Comparison of ENCODE assay signal across 21 cellular contexts in the genomic region with DNA sequence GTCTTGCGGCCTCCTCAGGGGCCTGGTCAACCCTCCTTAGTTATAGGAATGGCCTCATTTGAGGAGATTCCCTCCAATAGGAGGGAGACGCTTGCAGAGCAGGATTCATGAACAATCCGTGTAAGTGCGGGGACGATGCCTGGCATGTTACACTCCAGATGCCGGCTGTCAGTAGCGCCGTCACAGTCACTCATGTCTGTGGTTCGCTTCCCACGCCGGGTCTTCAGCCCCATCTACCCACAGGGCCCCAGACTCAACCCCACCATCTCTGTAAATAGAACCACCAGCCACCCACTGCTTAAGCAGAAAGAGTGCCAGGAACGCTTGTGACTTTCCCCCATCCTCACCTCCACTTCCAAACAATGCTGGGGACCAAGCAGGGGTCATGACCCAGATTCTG.
"Had no signal": no experiment of that assay in that cellular context is flagged by ENCODE, and none has a peak within 500 bp of the region (broad histone marks: within the 10 kb centered on the region; RNA-seq: fewer than 3 reads in every experiment).

No MANE protein-coding gene starts in this region.

- H3K4me3 Mint-ChIP-seq: dendritic cell treated with granulocyte-macrophage colony-stimulating factor and Interleukin-4, amounts not matched to agents 40 ng/mL and 50 ng/mL, for 4 days; memory B cell; natural killer cell treated with Interleukin-12 subunit alpha and Interleukin-12 subunit beta and Interleukin-15 and Interleukin-18, amount 100 ng/mL, for 72 hours had no signal

- ATAC-seq: heart left ventricle; left lobe of liver; lower lobe of right lung; natural killer cell treated with Interleukin-12 subunit alpha and Interleukin-12 subunit beta and Interleukin-15 and Interleukin-18, amount 100 ng/mL, for 72 hours; psoas muscle; right lobe of liver had no signal

- H3K9me3 Mint-ChIP-seq: dendritic cell treated with granulocyte-macrophage colony-stimulating factor and Interleukin-4, amounts not matched to agents 40 ng/mL and 50 ng/mL, for 4 days; memory B cell; natural killer cell treated with Interleukin-12 subunit alpha and Interleukin-12 subunit beta and Interleukin-15 and Interleukin-18, amount 100 ng/mL, for 72 hours had no signal

- H3K36me3 Mint-ChIP-seq: natural killer cell treated with Interleukin-12 subunit alpha and Interleukin-12 subunit beta and Interleukin-15 and Interleukin-18, amount 100 ng/mL, for 72 hours had no signal

- H3K27ac Mint-ChIP-seq: dendritic cell treated with granulocyte-macrophage colony-stimulating factor and Interleukin-4, amounts not matched to agents 40 ng/mL and 50 ng/mL, for 4 days; memory B cell; natural killer cell treated with Interleukin-12 subunit alpha and Interleukin-12 subunit beta and Interleukin-15 and Interleukin-18, amount 100 ng/mL, for 72 hours had no signal

- FAIRE-seq: colon, endothelial cell of umbilical vein, islet of Langerhans, urothelium cell line had no signal

- DNase-seq: erythroblast; foreskin melanocyte; hypothalamus; lower lobe of right lung; midbrain; stimulated activated CD4-positive, alpha-beta T cell treated with anti-CD3 and anti-CD28 coated beads, Interleukin-12 subunit alpha, Interleukin-12 subunit beta, amount 100 ng/mL, for 4 hours; stimulated activated naive CD4-positive, alpha-beta T cell; stomach; substantia nigra; transverse colon had no signal
